ENCODE assay signal across 23 cellular contexts in genomic region chr4:26201119-26201518, GRCh38.
A peak's percentile ranks its signal among the peaks of the same experiment; 100 is the strongest.
DNase-seq lines count a peak whose midpoint lies in the region; ATAC-seq and TF ChIP-seq lines count a peak whose summit lies in the region.
"Had no signal": no experiment of that assay in that cellular context is flagged by ENCODE, and none has a peak within 500 bp of the region (broad histone marks: within the 10 kb centered on the region; RNA-seq: fewer than 3 reads in every experiment).

No MANE protein-coding gene starts in this region.

- H3K27me3 ChIP-seq in GM23248 (replicated peaks; ENCODE audit: insufficient read depth) = 0 out of 2 replicates have a peak, but pooled peaks cover 5% of the 10 kb centered on the region

- H3K4me3 ChIP-seq in GM23248 (no peak overlapping the region), fibroblast of mammary gland (ENCODE audit: control insufficient read depth, low read depth, low read length) (no peak overlapping the region)
- H3K4me3 ChIP-seq: GM12878, lung, skin epidermis had no signal

- H3K27ac ChIP-seq in GM23248 = no peak overlapping the region
- H3K27ac ChIP-seq: skin epidermis had no signal

- H3K9me3 ChIP-seq in GM23248 (ENCODE audit: low read depth) = no peaks in the 10 kb centered on the region

- WGBS in GM23248 (ENCODE audit: low coverage in 1 of 2, low lambda C conversion rate in 2 of 2, missing lambda C conversion rate in 2 of 2), 2 experiments = 5 to 6% methylated on average over 2 of the region's 2 CpGs

- no peak for ATAC-seq in HG03571 (IDR thresholded peaks at IDR 0.05; ENCODE audit: unreplicated experiment)
- ATAC-seq: CD8-positive, alpha-beta T cell; GM12878; stimulated activated effector memory CD8-positive, alpha-beta T cell treated with anti-CD3 and anti-CD28 coated beads, Interleukin-12 subunit alpha, Interleukin-12 subunit beta, amount 100 ng/mL, for 72 hours had no signal

- no peak overlapping the region for H2AFZ ChIP-seq in GM23248

- no peak overlapping the region for H3K9ac ChIP-seq in GM23248

- DNase-seq in AG20443 (ENCODE audit: low spot score) (peak; percentile 68), GM23248 (peak; percentile 74), RPMI7951 (ENCODE audit: low read depth) (peak; percentile 86), fibroblast of mammary gland (ENCODE audit: low read depth) (peak; percentile 76), NCI-H2227 treated with DMSO at 0.1 percent for 48 hours (lab: John Stamatoyannopoulos, UW) (no peak), NK-92 (lab: John Stamatoyannopoulos, UW; ENCODE audit: unreplicated experiment) (no peak)
- no peak for DNase-seq in stimulated activated CD4-positive, alpha-beta T cell treated with anti-CD3 and anti-CD28 coated beads, Interleukin-2, amount 100 ng/mL, for 24 hours
- DNase-seq: ACHN; activated CD4-positive, CD25-positive, alpha-beta regulatory T cell treated with anti-CD3 and anti-CD28 coated beads, Interleukin-2, amount 50 U/mL, for 72 hours; activated naive CD4-positive, alpha-beta T cell treated with Interleukin-2 at 50 U/mL for 16 hours; activated T-cell treated with anti-CD3 and anti-CD28 coated beads, Interleukin-2, amount 50 U/mL, for 1 hour; CD8-positive, alpha-beta T cell; DMS153; effector CD8-positive, alpha-beta T cell; NCI-H1694 treated with DMSO at 0.1 percent for 48 hours; NCI-H2171 treated with DMSO at 0.1 percent for 48 hours; NCI-H69; stimulated activated CD4-positive, alpha-beta T cell treated with anti-CD3 and anti-CD28 coated beads, Interleukin-1b, Interleukin-23, amount 100 ng/mL, for 48 hours had no signal

- no peaks in the 10 kb centered on the region for H3K36me3 ChIP-seq in GM23248 (ENCODE audit: low read depth)

- in situ Hi-C loops in GM23248 (cut with MboI) = no loop called here

- H3F3A ChIP-seq in GM23248 (ENCODE audit: insufficient read depth) = peaks cover 49% of the 10 kb centered on the region

- no peak overlapping the region for H3K4me2 ChIP-seq in GM23248 (ENCODE audit: unreplicated experiment)

- no peaks in the 10 kb centered on the region for H4K20me1 ChIP-seq in GM23248 (ENCODE audit: insufficient read depth)

- no peaks in the 10 kb centered on the region for H3K79me2 ChIP-seq in GM23248 (ENCODE audit: insufficient read depth)

- H3K9me2 ChIP-seq in GM23248 (ENCODE audit: insufficient read depth) = no peaks in the 10 kb centered on the region

- peaks cover 27% of the 10 kb centered on the region for H3K4me1 ChIP-seq in GM23248 (ENCODE audit: insufficient read depth)

- no peak for TF ChIP-seq CTCF in fibroblast of mammary gland (conservative IDR thresholded peaks at IDR 0.05; ENCODE audit: control insufficient read depth, insufficient read depth, low read depth, low read length)

Comparison
In these comparisons a context has a peak if more than half of its experiments do, and no peak if none do; other contexts are left out.
1. DNase-seq: peak in AG20443 (single experiment), GM23248 (single experiment), RPMI7951 (single experiment) and fibroblast of mammary gland (single experiment); none in stimulated activated CD4-positive, alpha-beta T cell treated with anti-CD3 and anti-CD28 coated beads, Interleukin-2, amount 100 ng/mL, for 24 hours (0 of 2), NCI-H2227 treated with DMSO at 0.1 percent for 48 hours (single experiment) and NK-92 (single experiment).